ENCODE assay signal across 30 cellular contexts in genomic region chr4:84366111-84366510, GRCh38.
DNase-seq lines count a peak whose midpoint lies in the region; ATAC-seq, FAIRE-seq and TF ChIP-seq lines count a peak whose summit lies in the region.
"Had no signal": no experiment of that assay in that cellular context is flagged by ENCODE, and none has a peak within 500 bp of the region (broad histone marks: within the 10 kb centered on the region; RNA-seq: fewer than 3 reads in every experiment).

No MANE protein-coding gene starts in this region.

- peak; percentile 13; the same call in 1 of the 2 replicates for ATAC-seq in PC-3
- no peak for ATAC-seq in pancreas
- ATAC-seq: activated T-cell treated with anti-CD3 and anti-CD28 coated beads, Interleukin-2, amount 50 U/mL, for 4 hours; HepG2; naive thymus-derived CD4-positive, alpha-beta T cell; Panc1; upper lobe of right lung had no signal

- H3K27me3 ChIP-seq in PC-3 (ENCODE audit: low read length) (no peaks in the 10 kb centered on the region), neural progenitor cell (peaks cover 78% of the 10 kb centered on the region), hepatocyte (no peaks in the 10 kb centered on the region), pancreas (no peaks in the 10 kb centered on the region)
- H3K27me3 ChIP-seq: adrenal gland, breast epithelium, upper lobe of right lung had no signal

- POLR2A ChIA-PET in PC-3 (lab: Charles Lee; ENCODE audit: unreplicated experiment) = no interaction called here
- POLR2A ChIA-PET in RWPE1 (lab: Yijun Ruan, JAX; ENCODE audit: low non-redundant PET) = no interaction called here

- H3K36me3 ChIP-seq in PC-3 (ENCODE audit: low read depth, low read length) (no peaks in the 10 kb centered on the region), neural progenitor cell (no peaks in the 10 kb centered on the region), hepatocyte (replicated peaks; ENCODE audit: insufficient read depth, low read depth) (no peaks in the 10 kb centered on the region), pancreas (no peaks in the 10 kb centered on the region)
- H3K36me3 ChIP-seq: adrenal gland, breast epithelium, upper lobe of right lung had no signal

- H3K27ac ChIP-seq in PC-3 (ENCODE audit: low read length) (no peak overlapping the region), neural progenitor cell (no peak overlapping the region), RWPE1 (no peak overlapping the region), hepatocyte (no peak overlapping the region), pancreas (no peak overlapping the region)
- H3K27ac ChIP-seq: adrenal gland, breast epithelium, HL-60, upper lobe of right lung had no signal

- no peak for TF ChIP-seq CTCF in PC-3 (conservative IDR thresholded peaks at IDR 0.05; ENCODE audit: low read depth, low read length)
- TF ChIP-seq CTCF in neural progenitor cell (IDR thresholded peaks at IDR 0.05) = no peak
- TF ChIP-seq CTCF in RWPE1 (conservative IDR thresholded peaks at IDR 0.05; ENCODE audit: low read depth) = no peak
- TF ChIP-seq CTCF in hepatocyte (IDR thresholded peaks at IDR 0.05; ENCODE audit: poor library complexity) = no peak
- no peak for TF ChIP-seq CTCF in pancreas (IDR thresholded peaks at IDR 0.05)

- no peak overlapping the region for H3K4me2 ChIP-seq in PC-3 (ENCODE audit: low read length)
- peak overlapping the region; percentile 65 for H3K4me2 ChIP-seq in neural progenitor cell
- no peak overlapping the region for H3K4me2 ChIP-seq in hepatocyte

- H3K27me3 Mint-ChIP-seq in neural progenitor cell (ENCODE audit: insufficient read depth, low read depth) = peaks cover 23% of the 10 kb centered on the region
- H3K27me3 Mint-ChIP-seq: activated CD4-positive, alpha-beta T cell treated with anti-CD3 and anti-CD28 coated beads, Interleukin-2, amount 10 ng/mL, durations not matched to agents 7 days and 5 days had no signal

- no peak overlapping the region for H2AFZ ChIP-seq in PC-3 (ENCODE audit: low read length)
- H2AFZ ChIP-seq in neural progenitor cell (replicated peaks) = no peak overlapping the region
- no peak overlapping the region for H2AFZ ChIP-seq in hepatocyte

- H3K79me2 ChIP-seq in PC-3 (ENCODE audit: low read length) = no peaks in the 10 kb centered on the region
- no peaks in the 10 kb centered on the region for H3K79me2 ChIP-seq in neural progenitor cell (ENCODE audit: low read depth)
- H3K79me2 ChIP-seq in hepatocyte = no peaks in the 10 kb centered on the region

- CTCF ChIA-PET in PC-3 (lab: Charles Lee) (no interaction called here), RWPE1 (lab: Yijun Ruan, JAX) (no interaction called here)

- intact Hi-C loops in PC-3 (cut with micrococcal nuclease) (no loop called here), pancreas (cut with DNase I) (no loop called here)

- BruUV-seq in PC-3 (replicated peaks; lab: Mats Ljungman, UMichigan) = no TSS peak

- H3K9ac ChIP-seq in PC-3 (ENCODE audit: low read length) (no peak overlapping the region), neural progenitor cell (no peak overlapping the region)

- H3K9me3 ChIP-seq in PC-3 (ENCODE audit: low read length) = no peaks in the 10 kb centered on the region
- H3K9me3 ChIP-seq in neural progenitor cell (ENCODE audit: low read depth) = peaks cover 3% of the 10 kb centered on the region
- H3K9me3 ChIP-seq in hepatocyte (ENCODE audit: low read depth) = no peaks in the 10 kb centered on the region
- no peaks in the 10 kb centered on the region for H3K9me3 ChIP-seq in pancreas
- H3K9me3 ChIP-seq: adrenal gland, upper lobe of right lung had no signal

- no peak for FAIRE-seq in pancreas (lab: Jason Lieb, UNC)
- FAIRE-seq: HepG2, islet of Langerhans, small intestine had no signal

- no peaks in the 10 kb centered on the region for H3F3A ChIP-seq in PC-3 (ENCODE audit: low read length, unreplicated experiment)
- H3F3A ChIP-seq in neural progenitor cell (ENCODE audit: low read depth) = peaks cover 25% of the 10 kb centered on the region

- H3K4me3 Mint-ChIP-seq in neural progenitor cell = peak overlapping the region; percentile 21
- H3K4me3 Mint-ChIP-seq: activated CD4-positive, alpha-beta T cell treated with anti-CD3 and anti-CD28 coated beads, Interleukin-2, amount 10 ng/mL, durations not matched to agents 7 days and 5 days; activated T-cell treated with anti-CD3 and anti-CD28 coated beads, Interleukin-2, amount 50 U/mL, for 4 hours; CD14-positive monocyte; HFFc6; naive thymus-derived CD4-positive, alpha-beta T cell had no signal

- H3K4me1 ChIP-seq in PC-3 (ENCODE audit: insufficient read depth, low read length) (no peaks in the 10 kb centered on the region), neural progenitor cell (peaks cover 34% of the 10 kb centered on the region), hepatocyte (ENCODE audit: insufficient read depth) (no peaks in the 10 kb centered on the region), pancreas (no peaks in the 10 kb centered on the region)
- H3K4me1 ChIP-seq: adrenal gland, breast epithelium, upper lobe of right lung had no signal

- H3K4me3 ChIP-seq in PC-3 (ENCODE audit: low read length) (no peak overlapping the region), neural progenitor cell (no peak overlapping the region), hepatocyte (no peak overlapping the region), pancreas (no peak overlapping the region)
- H3K4me3 ChIP-seq: adrenal gland, breast epithelium, upper lobe of right lung had no signal

- WGBS in hepatocyte (ENCODE audit: low lambda C conversion rate, missing lambda C conversion rate) = 78% methylated on average over 3 of the region's 3 CpGs
- 44 to 63% methylated on average over 3 of the region's 3 CpGs for WGBS in pancreas, 2 donors

- H3K9me2 ChIP-seq in PC-3 (replicated peaks; ENCODE audit: low read length) (no peaks in the 10 kb centered on the region), hepatocyte (replicated peaks; ENCODE audit: insufficient read depth) (no peaks in the 10 kb centered on the region)

- H4K20me1 ChIP-seq in PC-3 (ENCODE audit: low read length) = no peaks in the 10 kb centered on the region
- peaks cover 6% of the 10 kb centered on the region for H4K20me1 ChIP-seq in neural progenitor cell (ENCODE audit: low read depth)
- H4K20me1 ChIP-seq in hepatocyte (ENCODE audit: insufficient read depth, poor library complexity, severe bottlenecking) = no peaks in the 10 kb centered on the region

- H3K27ac Mint-ChIP-seq in neural progenitor cell = no peak overlapping the region
- H3K27ac Mint-ChIP-seq: activated CD4-positive, alpha-beta T cell treated with anti-CD3 and anti-CD28 coated beads, Interleukin-2, amount 10 ng/mL, durations not matched to agents 7 days and 5 days; CD14-positive monocyte; HFFc6; naive thymus-derived CD4-positive, alpha-beta T cell had no signal

- peak; percentile 69 for DNase-seq in DMS 273 (lab: John Stamatoyannopoulos, UW; ENCODE audit: unreplicated experiment)
- peak; percentile 8 for DNase-seq in HS-5 (ENCODE audit: low read depth)
- DNase-seq in PC-3 = peak; percentile 35
- no peak for DNase-seq in neural progenitor cell (ENCODE audit: low spot score)
- no peak for DNase-seq in RWPE1 (ENCODE audit: low spot score)
- DNase-seq in hepatocyte (ENCODE audit: low spot score) = no peak
- DNase-seq in pancreas = no peak
- DNase-seq: activated CD4-positive, alpha-beta T cell treated with anti-CD3 and anti-CD28 coated beads, Interleukin-2, amount 10 ng/mL, durations not matched to agents 7 days and 5 days; activated naive CD4-positive, alpha-beta T cell treated with Interleukin-2 at 50 U/mL for 16 hours; activated T-cell treated with anti-CD3 and anti-CD28 coated beads, Interleukin-2, amount 50 U/mL, for 4 hours; adrenal gland; Calu3; HFFc6; Kasumi-1; midbrain; naive thymus-derived CD4-positive, alpha-beta T cell; NCI-H1092; NCI-H2107; NCI-H510A; SIG-M5; small intestine; stimulated activated CD4-positive, alpha-beta T cell treated with anti-CD3 and anti-CD28 coated beads, Interleukin-2, amount 100 ng/mL, for 24 hours; T1000; upper lobe of right lung had no signal

- H3K4me1 Mint-ChIP-seq in neural progenitor cell = peaks cover 34% of the 10 kb centered on the region
- H3K4me1 Mint-ChIP-seq: activated CD4-positive, alpha-beta T cell treated with anti-CD3 and anti-CD28 coated beads, Interleukin-2, amount 10 ng/mL, durations not matched to agents 7 days and 5 days; CD14-positive monocyte; naive thymus-derived CD4-positive, alpha-beta T cell had no signal

- peaks cover 1% of the 10 kb centered on the region for H3K36me3 Mint-ChIP-seq in neural progenitor cell
- H3K36me3 Mint-ChIP-seq: CD14-positive monocyte had no signal

- H3K9me3 Mint-ChIP-seq in neural progenitor cell = peaks cover 22% of the 10 kb centered on the region
- H3K9me3 Mint-ChIP-seq: activated CD4-positive, alpha-beta T cell treated with anti-CD3 and anti-CD28 coated beads, Interleukin-2, amount 10 ng/mL, durations not matched to agents 7 days and 5 days had no signal

Comparison
In these comparisons a context has a peak if more than half of its experiments do, and no peak if none do; other contexts are left out.
1. DNase-seq: peak in DMS 273 (single experiment), HS-5 (single experiment) and PC-3 (single experiment); none in neural progenitor cell (single experiment), RWPE1 (single experiment), hepatocyte (single experiment) and pancreas (0 of 6).